17 cellular contexts compared by ENCODE assay signal in genomic region chr2:181540421-181540820, GRCh38.
DNase-seq lines count a peak whose midpoint lies in the region; ATAC-seq and TF ChIP-seq lines count a peak whose summit lies in the region.
"Had no signal": no experiment of that assay in that cellular context is flagged by ENCODE, and none has a peak within 500 bp of the region (broad histone marks: within the 10 kb centered on the region; RNA-seq: fewer than 3 reads in every experiment).

No MANE protein-coding gene starts in this region.

- H2AFZ ChIP-seq in DND-41 (ENCODE audit: low read depth, low read length) (no peak overlapping the region), neural progenitor cell (replicated peaks) (no peak overlapping the region)
- H2AFZ ChIP-seq: GM23248 had no signal

- no peaks in the 10 kb centered on the region for H3K9me3 Mint-ChIP-seq in activated T-helper 1 cell treated with anti-CD3 and anti-CD28 coated beads, Interleukin-12 subunit alpha, Interleukin-12 subunit beta, Interleukin-2, Interleukin-4 antibody, amounts not matched to agents 30 ng/mL and 10 ng/mL and 1 ng/mL, durations not matched to agents 14 hours and 24 hours and 36 hours
- no peaks in the 10 kb centered on the region for H3K9me3 Mint-ChIP-seq in neural progenitor cell
- H3K9me3 Mint-ChIP-seq: CD4-positive, alpha-beta T cell had no signal

- H4K20me1 ChIP-seq in DND-41 (ENCODE audit: insufficient read depth, low read length), result no peaks in the 10 kb centered on the region; the same call in 1 of the 2 replicates
- no peaks in the 10 kb centered on the region for H4K20me1 ChIP-seq in neural progenitor cell (ENCODE audit: low read depth)

- TF ChIP-seq CTCF in DND-41 (IDR thresholded peaks at IDR 0.05; ENCODE audit: borderline replicate concordance, extremely low read depth, low read length, poor library complexity, severe bottlenecking) (no peak), neural progenitor cell (IDR thresholded peaks at IDR 0.05) (no peak)

- H3K4me1 ChIP-seq in DND-41 (ENCODE audit: insufficient read depth, low read length) (no peaks in the 10 kb centered on the region), neural progenitor cell (no peaks in the 10 kb centered on the region)

- H3K9me3 ChIP-seq in DND-41 (ENCODE audit: insufficient read depth, low read length, severe bottlenecking) (no peaks in the 10 kb centered on the region), neural progenitor cell (ENCODE audit: low read depth) (no peaks in the 10 kb centered on the region)

- no peaks in the 10 kb centered on the region for H3K27me3 Mint-ChIP-seq in activated T-helper 1 cell treated with anti-CD3 and anti-CD28 coated beads, Interleukin-12 subunit alpha, Interleukin-12 subunit beta, Interleukin-2, Interleukin-4 antibody, amounts not matched to agents 30 ng/mL and 10 ng/mL and 1 ng/mL, durations not matched to agents 14 hours and 24 hours and 36 hours (ENCODE audit: insufficient read depth)
- H3K27me3 Mint-ChIP-seq in neural progenitor cell (ENCODE audit: insufficient read depth, low read depth), result no peaks in the 10 kb centered on the region
- H3K27me3 Mint-ChIP-seq: B cell; CD4-positive, alpha-beta T cell had no signal

- H3K9ac ChIP-seq in DND-41 (ENCODE audit: low read depth, low read length) (no peak overlapping the region), neural progenitor cell (no peak overlapping the region)
- H3K9ac ChIP-seq: GM23248 had no signal

- no peaks in the 10 kb centered on the region for H3K4me1 Mint-ChIP-seq in activated T-helper 1 cell treated with anti-CD3 and anti-CD28 coated beads, Interleukin-12 subunit alpha, Interleukin-12 subunit beta, Interleukin-2, Interleukin-4 antibody, amounts not matched to agents 30 ng/mL and 10 ng/mL and 1 ng/mL, durations not matched to agents 14 hours and 24 hours and 36 hours (ENCODE audit: low read depth)
- H3K4me1 Mint-ChIP-seq in neural progenitor cell, result no peaks in the 10 kb centered on the region
- H3K4me1 Mint-ChIP-seq: B cell had no signal

- peaks cover 54% of the 10 kb centered on the region for H3K36me3 ChIP-seq in DND-41 (ENCODE audit: insufficient read depth, low read length)
- no peaks in the 10 kb centered on the region for H3K36me3 ChIP-seq in neural progenitor cell

- H3K79me2 ChIP-seq in DND-41 (ENCODE audit: insufficient read depth, low read length) (no peaks in the 10 kb centered on the region), neural progenitor cell (ENCODE audit: low read depth) (no peaks in the 10 kb centered on the region)

- H3K4me3 Mint-ChIP-seq in activated T-helper 1 cell treated with anti-CD3 and anti-CD28 coated beads, Interleukin-12 subunit alpha, Interleukin-12 subunit beta, Interleukin-2, Interleukin-4 antibody, amounts not matched to agents 30 ng/mL and 10 ng/mL and 1 ng/mL, durations not matched to agents 14 hours and 24 hours and 36 hours, result no peak overlapping the region
- no peak overlapping the region for H3K4me3 Mint-ChIP-seq in neural progenitor cell
- H3K4me3 Mint-ChIP-seq: B cell; CD4-positive, alpha-beta T cell had no signal

- ATAC-seq in DND-41 (ENCODE audit: insufficient read depth, low read depth), result peak; percentile 15; the same call in 1 of the 3 replicates
- ATAC-seq: HCT116 had no signal

- H3K36me3 Mint-ChIP-seq in activated T-helper 1 cell treated with anti-CD3 and anti-CD28 coated beads, Interleukin-12 subunit alpha, Interleukin-12 subunit beta, Interleukin-2, Interleukin-4 antibody, amounts not matched to agents 30 ng/mL and 10 ng/mL and 1 ng/mL, durations not matched to agents 14 hours and 24 hours and 36 hours (ENCODE audit: low read depth), result peaks cover 42% of the 10 kb centered on the region
- peaks cover 2% of the 10 kb centered on the region for H3K36me3 Mint-ChIP-seq in neural progenitor cell

- no peaks in the 10 kb centered on the region for H3K27me3 ChIP-seq in DND-41 (ENCODE audit: insufficient read depth, low read length, poor library complexity)
- H3K27me3 ChIP-seq in neural progenitor cell, result no peaks in the 10 kb centered on the region

- H3K4me2 ChIP-seq in DND-41 (ENCODE audit: insufficient read depth, low read length) (no peak overlapping the region), neural progenitor cell (no peak overlapping the region)

- intact Hi-C loops in activated T-helper 1 cell treated with anti-CD3 and anti-CD28 coated beads, Interleukin-12 subunit alpha, Interleukin-12 subunit beta, Interleukin-2, Interleukin-4 antibody, amounts not matched to agents 30 ng/mL and 10 ng/mL and 1 ng/mL, durations not matched to agents 14 hours and 24 hours and 36 hours (cut with micrococcal nuclease), result no loop called here

- H3K27ac ChIP-seq in DND-41 (ENCODE audit: low read length) (no peak overlapping the region), neural progenitor cell (no peak overlapping the region)
- H3K27ac ChIP-seq: GM23248 had no signal

- H3K27ac Mint-ChIP-seq in activated T-helper 1 cell treated with anti-CD3 and anti-CD28 coated beads, Interleukin-12 subunit alpha, Interleukin-12 subunit beta, Interleukin-2, Interleukin-4 antibody, amounts not matched to agents 30 ng/mL and 10 ng/mL and 1 ng/mL, durations not matched to agents 14 hours and 24 hours and 36 hours, result peak overlapping the region; percentile 1
- H3K27ac Mint-ChIP-seq in neural progenitor cell, result no peak overlapping the region
- H3K27ac Mint-ChIP-seq: B cell; CD4-positive, alpha-beta T cell had no signal

- DNase-seq in DND-41 (no peak), kidney tubule cell (ENCODE audit: low spot score) (peak; percentile 25), neural progenitor cell (ENCODE audit: low spot score) (peak; percentile 2), HT-29 (ENCODE audit: low spot score) (no peak), SW480 (ENCODE audit: low spot score) (no peak), SW 1271 (lab: John Stamatoyannopoulos, UW) (no peak)
- DNase-seq in activated T-helper 1 cell treated with anti-CD3 and anti-CD28 coated beads, Interleukin-12 subunit alpha, Interleukin-12 subunit beta, Interleukin-2, Interleukin-4 antibody, amounts not matched to agents 30 ng/mL and 10 ng/mL and 1 ng/mL, durations not matched to agents 14 hours and 24 hours and 36 hours (ENCODE audit: low spot score), result no peak
- DNase-seq: 8988T; ACHN; C1 segment of cervical spinal cord; Calu3; CD4-positive, alpha-beta T cell; DMS79; GM23248; IMR-90 had no signal

- H3F3A ChIP-seq in neural progenitor cell (ENCODE audit: low read depth), result no peaks in the 10 kb centered on the region

- no peak overlapping the region for H3K4me3 ChIP-seq in DND-41 (ENCODE audit: low read depth in 1 of 2, low read length in 2 of 2)
- H3K4me3 ChIP-seq in neural progenitor cell, result no peak overlapping the region
- H3K4me3 ChIP-seq: GM23248 had no signal

Comparison
In these comparisons a context has a peak if more than half of its experiments do, and no peak if none do; other contexts are left out.
1. DNase-seq: peak in kidney tubule cell (single experiment) and neural progenitor cell (single experiment); none in DND-41 (single experiment), activated T-helper 1 cell treated with anti-CD3 and anti-CD28 coated beads, Interleukin-12 subunit alpha, Interleukin-12 subunit beta, Interleukin-2, Interleukin-4 antibody, amounts not matched to agents 30 ng/mL and 10 ng/mL and 1 ng/mL, durations not matched to agents 14 hours and 24 hours and 36 hours (single experiment), HT-29 (single experiment), SW480 (single experiment) and SW 1271 (0 of 2).